1 cellular context compared by ENCODE assay signal in genomic region chr20:17580905-17581304, GRCh38.
A peak's percentile ranks its signal among the peaks of the same experiment; 100 is the strongest.
TF ChIP-seq lines count a peak whose summit lies in the region.

No MANE protein-coding gene starts in this region.

TF ChIP-seq in HepG2, 621 proteins besides CTCF, POLR2A, EP300 and RAD21:
- TF ChIP-seq, protein P1, sequence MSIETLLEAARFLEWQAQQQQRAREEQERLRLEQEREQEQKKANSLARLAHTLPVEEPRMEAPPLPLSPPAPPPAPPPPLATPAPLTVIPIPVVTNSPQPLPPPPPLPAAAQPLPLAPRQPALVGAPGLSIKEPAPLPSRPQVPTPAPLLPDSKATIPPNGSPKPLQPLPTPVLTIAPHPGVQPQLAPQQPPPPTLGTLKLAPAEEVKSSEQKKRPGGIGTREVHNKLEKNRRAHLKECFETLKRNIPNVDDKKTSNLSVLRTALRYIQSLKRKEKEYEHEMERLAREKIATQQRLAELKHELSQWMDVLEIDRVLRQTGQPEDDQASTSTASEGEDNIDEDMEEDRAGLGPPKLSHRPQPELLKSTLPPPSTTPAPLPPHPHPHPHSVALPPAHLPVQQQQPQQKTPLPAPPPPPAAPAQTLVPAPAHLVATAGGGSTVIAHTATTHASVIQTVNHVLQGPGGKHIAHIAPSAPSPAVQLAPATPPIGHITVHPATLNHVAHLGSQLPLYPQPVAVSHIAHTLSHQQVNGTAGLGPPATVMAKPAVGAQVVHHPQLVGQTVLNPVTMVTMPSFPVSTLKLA (IDR thresholded peaks at IDR 0.05): no peak
- no peak for TF ChIP-seq CCAR2 (optimal IDR thresholded peaks at IDR 0.05; ENCODE audit: low read depth, low read length)
- TF ChIP-seq SKIL (CRISPR knock-in tag; IDR thresholded peaks at IDR 0.05; ENCODE audit: borderline replicate concordance): no peak
- TF ChIP-seq POLR2AphosphoS2 (IDR thresholded peaks at IDR 0.05; ENCODE audit: low read depth, low read length): 0 out of 2 replicates have a peak, but pooled peaks have one; percentile 22
- TF ChIP-seq YY1 (IDR thresholded peaks at IDR 0.05; ENCODE audit: insufficient read depth, insufficient replicate concordance, low read depth, low read length): no peak
TF ChIP-seq in HepG2: peak in this region for 1.
